Comparison of ENCODE assay signal across 8 cellular contexts in the genomic region with DNA sequence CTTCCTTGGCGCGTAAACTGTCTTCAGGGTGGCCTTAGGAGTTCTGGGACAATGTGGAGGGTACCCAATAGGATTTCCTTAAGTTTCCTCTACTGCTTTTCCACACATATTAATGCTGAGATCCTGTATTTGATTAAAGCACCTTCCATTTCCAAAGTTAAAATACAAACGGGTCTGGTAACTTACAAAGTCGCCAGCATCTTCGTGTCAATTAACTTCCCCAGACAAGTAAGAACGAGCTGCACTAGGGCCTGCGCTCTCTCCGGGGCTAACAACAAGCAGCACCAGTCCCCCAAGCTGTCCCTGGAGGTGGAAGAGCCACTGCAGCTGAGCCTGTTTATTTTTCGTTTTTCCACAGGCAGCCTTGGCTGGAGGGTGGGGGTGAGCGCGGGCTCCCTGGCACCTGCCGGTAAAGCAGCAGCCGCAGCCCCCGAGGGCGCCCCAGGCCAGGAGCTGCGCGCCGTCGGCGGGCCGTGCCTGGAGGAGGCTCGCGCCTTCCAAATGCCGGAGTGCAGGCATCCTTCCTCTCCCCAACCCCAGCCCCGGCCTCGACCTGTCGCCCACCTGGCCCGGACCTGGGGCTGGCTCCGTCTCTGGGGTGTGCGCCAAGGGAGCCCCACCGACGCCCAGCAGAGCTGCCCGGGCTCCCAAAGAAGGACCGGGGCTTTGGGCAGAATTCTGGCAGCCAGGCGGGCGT.
DNase-seq lines count a peak whose midpoint lies in the region; ATAC-seq, FAIRE-seq and TF ChIP-seq lines count a peak whose summit lies in the region.

No MANE protein-coding gene starts in this region.

- peak; percentile 57 for TF ChIP-seq POLR2A in GM12878 (IDR thresholded peaks at IDR 0.05; ENCODE audit: low read depth, low read length)

- H3K4me1 ChIP-seq in GM12878 (ENCODE audit: control insufficient read depth, insufficient read depth, low read length) (peaks cover 9% of the 10 kb centered on the region), muscle layer of colon (ENCODE audit: insufficient read depth, low read length) (peaks cover 10% of the 10 kb centered on the region)

- in situ Hi-C loops in GM12878 (cut with MboI) = loop anchor here (5.0 kb wide), 2 partner anchors 326 to 726 kb away; partner anchors contain the start of gene PLXNC1

- POLR2A ChIA-PET in GM12878 (lab: Charles Lee) = interaction anchor here (0.6 to 7.0 kb wide), 13 partner anchors 9 to 668 kb away, joined by 3 to 96 read pairs (median 4); no protein-coding TSS in a partner anchor

- peak overlapping the region; percentile 91 for H3K27ac ChIP-seq in GM12878 (ENCODE audit: control insufficient read depth, insufficient read depth)
- H3K27ac ChIP-seq in muscle layer of colon (ENCODE audit: low read depth, low read length) = no peak overlapping the region

- 11% methylated on average over 36 of the region's 36 CpGs for WGBS in GM12878 (ENCODE audit: insufficient coverage, insufficient replicate concordance, low lambda C conversion rate, missing lambda C conversion rate)

- intact Hi-C loops in GM12878 (cut with micrococcal nuclease; ENCODE audit: unreplicated experiment) = loop anchor here (1.0 kb wide), 1 partner anchor 42 kb away; no protein-coding TSS in a partner anchor

- H4K20me1 ChIP-seq in GM12878 (ENCODE audit: control insufficient read depth, insufficient read depth) = no peaks in the 10 kb centered on the region

- H3K36me3 ChIP-seq in GM12878 (ENCODE audit: control insufficient read depth in 2 of 2, insufficient read depth in 2 of 2, low read length in 1 of 2) (peaks cover 0 to 2% of the 10 kb centered on the region in 2 experiments; a peak in 1 of 4 replicates), muscle layer of colon (ENCODE audit: insufficient read depth, low read length) (no peaks in the 10 kb centered on the region)

- DNase-seq in COLO668 (lab: John Stamatoyannopoulos, UW; ENCODE audit: unreplicated experiment) (peak; percentile 74), GM12878 (ENCODE audit: low read depth, low spot score) (no peak), COLO829 (ENCODE audit: low spot score) (no peak), dermis blood vessel endothelial cell (no peak)
- DNase-seq in activated naive CD4-positive, alpha-beta T cell treated with Interleukin-2 at 50 U/mL for 16 hours = no peak

- CTCF ChIA-PET in GM12878 (lab: Yijun Ruan, JAX) = interaction anchor here (0.7 to 8.6 kb wide), 16 partner anchors 20 to 450 kb away, joined by 3 to 133 read pairs (median 12); no protein-coding TSS in a partner anchor

- ATAC-seq in GM19043 (IDR thresholded peaks at IDR 0.05; ENCODE audit: low read depth, unreplicated experiment) = peak; percentile 11
- peak; percentile 14 for ATAC-seq in HG03139 (IDR thresholded peaks at IDR 0.05; ENCODE audit: unreplicated experiment)
- ATAC-seq in GM12878 = peak; percentile 49

- FAIRE-seq in GM12878 (lab: Jason Lieb, UNC) = no peak

- peak overlapping the region; percentile 49 for H2AFZ ChIP-seq in GM12878 (ENCODE audit: control insufficient read depth, low read depth, low read length)

- TF ChIP-seq EP300 in GM12878 (IDR thresholded peaks at IDR 0.05; ENCODE audit: borderline replicate concordance in 1 of 2, control insufficient read depth in 1 of 2, low read depth in 2 of 2, low read length in 2 of 2) = no peak

- H3K9me3 ChIP-seq in GM12878 (replicated peaks; ENCODE audit: control insufficient read depth, insufficient read depth, low read length) (no peaks in the 10 kb centered on the region; the same call in 1 of the 3 replicates), muscle layer of colon (ENCODE audit: low read length) (no peaks in the 10 kb centered on the region)

- H3K4me3 ChIP-seq in GM12878 = peak overlapping the region; percentile 92
- peak overlapping the region; percentile 41 to 71 for H3K4me3 ChIP-seq in muscle layer of colon (ENCODE audit: low read depth in 1 of 2, low read length in 2 of 2)

- no TSS peak for BruUV-seq in GM12878 (replicated peaks; lab: Mats Ljungman, UMichigan)

- RAD21 ChIA-PET in GM12878 (lab: Charles Lee; ENCODE audit: unreplicated experiment) = interaction anchor here (1.0 to 7.2 kb wide), 22 partner anchors 17 to 728 kb away, joined by 3 to 205 read pairs (median 9); partner anchors contain the start of gene NDUFA12

- peak overlapping the region; percentile 78 for H3K4me2 ChIP-seq in GM12878 (ENCODE audit: control insufficient read depth, insufficient read depth)

- TF ChIP-seq RAD21 in GM12878 (IDR thresholded peaks at IDR 0.05; ENCODE audit: insufficient read depth, low read depth, low read length) = no peak

- TF ChIP-seq CTCF in GM12878 (IDR thresholded peaks at IDR 0.05 in 2 of 3, conservative IDR thresholded peaks at IDR 0.05 in 1 of 3; ENCODE audit: control insufficient read depth in 2 of 3, extremely low read depth in 1 of 3, insufficient read depth in 1 of 3, low read depth in 3 of 3, low read length in 3 of 3) = no peak

- peaks cover 71% of the 10 kb centered on the region for H3K79me2 ChIP-seq in GM12878 (ENCODE audit: control insufficient read depth, insufficient read depth, low read length)

- no peaks in the 10 kb centered on the region for H3K27me3 ChIP-seq in GM12878 (replicated peaks in 1 of 2; ENCODE audit: control insufficient read depth in 2 of 2, insufficient read depth in 2 of 2, low read length in 1 of 2)
- peaks cover 5 to 21% of the 10 kb centered on the region in 2 donors for H3K27me3 ChIP-seq in muscle layer of colon (ENCODE audit: control insufficient read depth in 1 of 2, insufficient read depth in 2 of 2, low read length in 2 of 2)

- peak overlapping the region; percentile 95 for H3K9ac ChIP-seq in GM12878 (ENCODE audit: control insufficient read depth, insufficient read depth, low read length)
- no peak overlapping the region for H3K9ac ChIP-seq in muscle layer of colon (ENCODE audit: low read length)

- SMC1A ChIA-PET in GM12878 (lab: Charles Lee; ENCODE audit: uncharacterized antibody, unreplicated experiment) = interaction anchor here (0.7 to 9.9 kb wide), 11 partner anchors 11 to 325 kb away, joined by 3 to 243 read pairs (median 48); no protein-coding TSS in a partner anchor

TF ChIP-seq in GM12878, 131 proteins besides CTCF, POLR2A, EP300 and RAD21 (continues in another document):
- TF ChIP-seq BRCA1 (IDR thresholded peaks at IDR 0.05; ENCODE audit: low read depth, low read length) = no peak
- TF ChIP-seq ZNF24 (IDR thresholded peaks at IDR 0.05) = no peak
- 0 out of 2 replicates have a peak, but pooled peaks have one; percentile 8 for TF ChIP-seq MTA2 (IDR thresholded peaks at IDR 0.05; ENCODE audit: low read depth)
- TF ChIP-seq, protein P1, sequence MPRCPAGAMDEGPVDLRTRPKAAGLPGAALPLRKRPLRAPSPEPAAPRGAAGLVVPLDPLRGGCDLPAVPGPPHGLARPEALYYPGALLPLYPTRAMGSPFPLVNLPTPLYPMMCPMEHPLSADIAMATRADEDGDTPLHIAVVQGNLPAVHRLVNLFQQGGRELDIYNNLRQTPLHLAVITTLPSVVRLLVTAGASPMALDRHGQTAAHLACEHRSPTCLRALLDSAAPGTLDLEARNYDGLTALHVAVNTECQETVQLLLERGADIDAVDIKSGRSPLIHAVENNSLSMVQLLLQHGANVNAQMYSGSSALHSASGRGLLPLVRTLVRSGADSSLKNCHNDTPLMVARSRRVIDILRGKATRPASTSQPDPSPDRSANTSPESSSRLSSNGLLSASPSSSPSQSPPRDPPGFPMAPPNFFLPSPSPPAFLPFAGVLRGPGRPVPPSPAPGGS (IDR thresholded peaks at IDR 0.05; ENCODE audit: borderline replicate concordance, insufficient read depth, low read depth, low read length, poor library complexity, severe bottlenecking) = peak; percentile 41
- no peak for TF ChIP-seq PKNOX1 (IDR thresholded peaks at IDR 0.05)
- TF ChIP-seq ZBTB40 (IDR thresholded peaks at IDR 0.05; ENCODE audit: borderline replicate concordance) = no peak
- peak in 1 of 2 experiments; percentile 20; a peak in 1 of 4 replicates for TF ChIP-seq BHLHE40 (IDR thresholded peaks at IDR 0.05; ENCODE audit: borderline replicate concordance in 1 of 2, low read depth in 2 of 2, low read length in 1 of 2)
- peak; percentile 11; the same call in 1 of the 2 replicates for TF ChIP-seq RB1 (IDR thresholded peaks at IDR 0.05; ENCODE audit: borderline replicate concordance)
- TF ChIP-seq SP1 (IDR thresholded peaks at IDR 0.05; ENCODE audit: low read depth, low read length) = no peak
